In genomic region chr7:17640730-17641377, GRCh38 we compare ENCODE assay signal across 8 cellular contexts.
DNase-seq lines count a peak whose midpoint lies in the region; ATAC-seq, FAIRE-seq and TF ChIP-seq lines count a peak whose summit lies in the region.

No MANE protein-coding gene starts in this region.

- peaks cover 0 to 3% (median 0%) of the 10 kb centered on the region in 3 donors for H3K4me1 ChIP-seq in pancreas

- ATAC-seq in HG02798 (IDR thresholded peaks at IDR 0.05; ENCODE audit: poor library complexity, unreplicated experiment) (peak; percentile 68), pancreas (peak; percentile 46 to 62 (median 52)), HG02588 (IDR thresholded peaks at IDR 0.05; ENCODE audit: unreplicated experiment) (no peak)

- H3K9me3 ChIP-seq in pancreas, result no peaks in the 10 kb centered on the region

- no peak overlapping the region for H3K27ac ChIP-seq in pancreas

- DNase-seq in stimulated activated CD4-positive, alpha-beta T cell treated with anti-CD3 and anti-CD28 coated beads, Interleukin-15, amount 100 ng/mL, for 24 hours, result peak; percentile 35
- no peak for DNase-seq in stimulated activated CD4-positive, alpha-beta T cell treated with anti-CD3 and anti-CD28 coated beads, Interleukin-1b, Interleukin-23, amount 100 ng/mL, for 48 hours
- DNase-seq in RKO (ENCODE audit: low spot score) (peak; percentile 44), epithelial cell of esophagus (ENCODE audit: low read depth) (peak; percentile 60), pancreas (peak in 1 of 6 donors; percentile 30)
- no peak for DNase-seq in activated CD8-positive, alpha-beta memory T cell treated with anti-CD3 and anti-CD28 coated beads for 24 hours

- peak; percentile 74 for TF ChIP-seq CTCF in epithelial cell of esophagus (IDR thresholded peaks at IDR 0.05; ENCODE audit: insufficient read depth, low read depth, low read length, missing control alignments)
- peak; percentile 29 to 71 (median 51) for TF ChIP-seq CTCF in pancreas (IDR thresholded peaks at IDR 0.05)

- WGBS in pancreas, 2 donors, result 27 to 31% methylated on average over 4 of the region's 4 CpGs

- no peak overlapping the region for H3K4me3 ChIP-seq in epithelial cell of esophagus (ENCODE audit: low read length)
- H3K4me3 ChIP-seq in pancreas, result no peak overlapping the region

- intact Hi-C loops in pancreas (cut with DNase I), result no loop called here

- FAIRE-seq in pancreas (lab: Jason Lieb, UNC), result no peak

- no peaks in the 10 kb centered on the region for H3K36me3 ChIP-seq in pancreas

- peaks cover 0 to 4% (median 0%) of the 10 kb centered on the region in 4 donors for H3K27me3 ChIP-seq in pancreas

Comparison
In these comparisons a context has a peak if more than half of its experiments do, and no peak if none do; other contexts are left out.
1. DNase-seq: peak in stimulated activated CD4-positive, alpha-beta T cell treated with anti-CD3 and anti-CD28 coated beads, Interleukin-15, amount 100 ng/mL, for 24 hours (single experiment), RKO (single experiment) and epithelial cell of esophagus (single experiment); none in stimulated activated CD4-positive, alpha-beta T cell treated with anti-CD3 and anti-CD28 coated beads, Interleukin-1b, Interleukin-23, amount 100 ng/mL, for 48 hours (single experiment) and activated CD8-positive, alpha-beta memory T cell treated with anti-CD3 and anti-CD28 coated beads for 24 hours (single experiment).